8 cellular contexts compared by ENCODE assay signal in the genomic region with DNA sequence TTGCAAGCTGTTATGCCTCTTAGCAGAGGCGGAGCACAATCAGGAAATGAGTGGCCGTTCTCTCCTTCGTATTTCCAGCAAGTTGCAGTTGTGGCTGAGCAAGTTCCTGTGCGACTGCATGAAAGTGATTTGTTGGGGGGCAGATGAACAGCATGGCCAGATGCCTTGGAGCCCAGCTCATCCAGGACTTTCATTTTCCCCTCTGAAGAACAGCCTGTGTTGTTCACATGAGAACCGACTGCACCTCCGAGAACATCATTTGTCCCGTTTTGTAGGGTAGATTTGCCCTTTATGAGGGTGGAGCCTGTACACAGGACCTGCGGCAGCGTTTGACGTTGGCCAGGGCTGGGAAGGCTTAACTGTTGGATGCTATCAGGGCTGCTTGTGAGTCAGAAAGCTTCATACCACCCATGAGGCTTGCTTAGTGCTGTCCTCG. TPM values are rescaled to one million over a fixed set of nuclear protein-coding genes. Genes with fewer than 3 reads are reported as not detected.
DNase-seq lines count a peak whose midpoint lies in the region; ATAC-seq and TF ChIP-seq lines count a peak whose summit lies in the region.

No MANE protein-coding gene starts in this region.

- peak; percentile 55 to 82 (median 62) for DNase-seq in CD4-positive, alpha-beta memory T cell
- DNase-seq in T-helper 9 cell, result peak; percentile 32
- DNase-seq in brain microvascular endothelial cell, result peak; percentile 84
- DNase-seq in lower lobe of right lung, result no peak
- DNase-seq in tibial artery, result peak; percentile 57 to 77
- no peak for DNase-seq in MV-4-11 (lab: John Stamatoyannopoulos, UW)
- no peak for DNase-seq in GM13977 (ENCODE audit: low spot score)

- peak overlapping the region; percentile 58 for H3K27ac ChIP-seq in CD4-positive, alpha-beta memory T cell (ENCODE audit: low read depth, low read length)
- H3K27ac ChIP-seq in brain microvascular endothelial cell, result peak overlapping the region; percentile 33
- H3K27ac ChIP-seq in lower lobe of right lung, result peak overlapping the region; percentile 68
- peak overlapping the region; percentile 98 to 100 for H3K27ac ChIP-seq in tibial artery

- ATAC-seq in lower lobe of right lung (no peak), HG03108 (IDR thresholded peaks at IDR 0.05; ENCODE audit: unreplicated experiment) (no peak)

- H3K4me1 Mint-ChIP-seq in CD4-positive, alpha-beta memory T cell, result peaks cover 42 to 78% (median 58%) of the 10 kb centered on the region in 4 donors

- peak overlapping the region; percentile 83 to 93 (median 84) for H3K4me3 Mint-ChIP-seq in CD4-positive, alpha-beta memory T cell

- POLR2A ChIA-PET in CD4-positive, alpha-beta memory T cell (lab: Charles Lee; ENCODE audit: partially characterized antibody), result interaction anchor here (0.6 to 6.3 kb wide), 5 partner anchors 8 to 448 kb away, joined by 3 to 84 read pairs (median 3); a partner anchor contains a TSS

- no peaks in the 10 kb centered on the region for H3K27me3 Mint-ChIP-seq in CD4-positive, alpha-beta memory T cell

- peaks cover 74% of the 10 kb centered on the region for H3K4me1 ChIP-seq in CD4-positive, alpha-beta memory T cell (ENCODE audit: insufficient read depth, low read length)
- H3K4me1 ChIP-seq in lower lobe of right lung (peaks cover 73% of the 10 kb centered on the region), tibial artery (peaks cover 3 to 81% (median 63%) of the 10 kb centered on the region in 4 donors)

- no peaks in the 10 kb centered on the region for H3K9me3 ChIP-seq in CD4-positive, alpha-beta memory T cell (ENCODE audit: control insufficient read depth in 1 of 2, low read length in 2 of 2)
- H3K9me3 ChIP-seq in lower lobe of right lung (no peaks in the 10 kb centered on the region), tibial artery (no peaks in the 10 kb centered on the region)

- peaks cover 13% of the 10 kb centered on the region for H3K36me3 ChIP-seq in CD4-positive, alpha-beta memory T cell (ENCODE audit: insufficient read depth, low read length)
- H3K36me3 ChIP-seq in brain microvascular endothelial cell (replicated peaks) (peaks cover 3% of the 10 kb centered on the region), lower lobe of right lung (peaks cover 14% of the 10 kb centered on the region), tibial artery (peaks cover 0 to 5% (median 0%) of the 10 kb centered on the region in 3 donors)

- intact Hi-C loops in CD4-positive, alpha-beta memory T cell (cut with micrococcal nuclease), result loop anchor here (1.0 kb wide), 1 partner anchor 9 kb away; no protein-coding TSS in a partner anchor
- intact Hi-C loops in lower lobe of right lung (cut with DNase I) (no loop called here), tibial artery (cut with DNase I; ENCODE audit: low total_unique reads) (no loop called here)

- CTCF ChIA-PET in CD4-positive, alpha-beta memory T cell (lab: Charles Lee; ENCODE audit: partially characterized antibody), result interaction anchor here (1.3 to 2.6 kb wide), 2 partner anchors 47 to 113 kb away, joined by 3 to 9 read pairs; a partner anchor contains a TSS

- no peak for TF ChIP-seq CTCF in brain microvascular endothelial cell (IDR thresholded peaks at IDR 0.05; ENCODE audit: low read depth, low read length, missing control alignments)
- no peak for TF ChIP-seq CTCF in lower lobe of right lung (IDR thresholded peaks at IDR 0.05)
- TF ChIP-seq CTCF in tibial artery (IDR thresholded peaks at IDR 0.05), result no peak
- no peak for TF ChIP-seq CTCF in GM13977 (IDR thresholded peaks at IDR 0.05; ENCODE audit: extremely low read depth, insufficient read depth, missing control alignments)

- H3K4me3 ChIP-seq in CD4-positive, alpha-beta memory T cell (ENCODE audit: low read length in 2 of 2), result peak overlapping the region; percentile 50 to 63
- H3K4me3 ChIP-seq in brain microvascular endothelial cell (ENCODE audit: low read depth, low read length) (peak overlapping the region; percentile 26), lower lobe of right lung (peak overlapping the region; percentile 26), tibial artery (peak overlapping the region; percentile 12 to 25)

- peak overlapping the region; percentile 73 to 97 (median 94) for H3K27ac Mint-ChIP-seq in CD4-positive, alpha-beta memory T cell

- in situ Hi-C loops in brain microvascular endothelial cell (cut with HindIII; ENCODE audit: low pct_ligation_motif_present, low sequenced_read_pairs) (no loop called here), GM13977 (cut with MboI; ENCODE audit: low pct_unique_long_range_greater_than_20kb, low sequenced_read_pairs, unreplicated experiment) (no loop called here)

- no peaks in the 10 kb centered on the region for H3K9me3 Mint-ChIP-seq in CD4-positive, alpha-beta memory T cell

- H3K36me3 Mint-ChIP-seq in CD4-positive, alpha-beta memory T cell, result peaks cover 4 to 27% of the 10 kb centered on the region in 2 donors

- no peaks in the 10 kb centered on the region for H3K27me3 ChIP-seq in CD4-positive, alpha-beta memory T cell (ENCODE audit: insufficient read depth, low read length)
- H3K27me3 ChIP-seq in brain microvascular endothelial cell (replicated peaks) (no peaks in the 10 kb centered on the region), lower lobe of right lung (ENCODE audit: low read depth) (no peaks in the 10 kb centered on the region), tibial artery (no peaks in the 10 kb centered on the region)

RNA-seq across cellular contexts. Expression of a gene that starts 4.4 kb away (rescaled TPM):
- total RNA-seq in CD4-positive, alpha-beta memory T cell, result 10 to 100 TPM; 20.8 to 21.6 TPM
- polyA plus RNA-seq in CD4-positive, alpha-beta memory T cell, result 10 to 100 TPM in 1 of 2 donors, 1 to 10 TPM in 1; 8.5 to 27.3 TPM
- 30.2 TPM for total RNA-seq in lower lobe of right lung

RNA-seq across cellular contexts. Expression of a gene that starts 58.8 kb away (rescaled TPM):
- total RNA-seq in CD4-positive, alpha-beta memory T cell, result 100 to 1,000 TPM; 201 to 212 TPM
- 10 to 100 TPM in 1 of 2 donors, 1 to 10 TPM in 1; 8.8 to 12.0 TPM for polyA plus RNA-seq in CD4-positive, alpha-beta memory T cell
- total RNA-seq in lower lobe of right lung, result 99.0 TPM

Comparison
In these comparisons a context has a peak if more than half of its experiments do, and no peak if none do; other contexts are left out.
1. DNase-seq: peak in CD4-positive, alpha-beta memory T cell (5 of 5), T-helper 9 cell (single experiment), brain microvascular endothelial cell (single experiment) and tibial artery (2 of 2); none in lower lobe of right lung (single experiment), MV-4-11 (single experiment) and GM13977 (single experiment).
2. H3K27ac ChIP-seq: peak in every context shown above with its lines; median percentile 99 in tibial artery; 68 in lower lobe of right lung; 58 in CD4-positive, alpha-beta memory T cell; 33 in brain microvascular endothelial cell.
3. Peak in every context shown above with its lines, with median percentiles within 50 percentile points of each other: H3K4me3 ChIP-seq.